Comparison of ENCODE assay signal across 11 cellular contexts in the genomic region with DNA sequence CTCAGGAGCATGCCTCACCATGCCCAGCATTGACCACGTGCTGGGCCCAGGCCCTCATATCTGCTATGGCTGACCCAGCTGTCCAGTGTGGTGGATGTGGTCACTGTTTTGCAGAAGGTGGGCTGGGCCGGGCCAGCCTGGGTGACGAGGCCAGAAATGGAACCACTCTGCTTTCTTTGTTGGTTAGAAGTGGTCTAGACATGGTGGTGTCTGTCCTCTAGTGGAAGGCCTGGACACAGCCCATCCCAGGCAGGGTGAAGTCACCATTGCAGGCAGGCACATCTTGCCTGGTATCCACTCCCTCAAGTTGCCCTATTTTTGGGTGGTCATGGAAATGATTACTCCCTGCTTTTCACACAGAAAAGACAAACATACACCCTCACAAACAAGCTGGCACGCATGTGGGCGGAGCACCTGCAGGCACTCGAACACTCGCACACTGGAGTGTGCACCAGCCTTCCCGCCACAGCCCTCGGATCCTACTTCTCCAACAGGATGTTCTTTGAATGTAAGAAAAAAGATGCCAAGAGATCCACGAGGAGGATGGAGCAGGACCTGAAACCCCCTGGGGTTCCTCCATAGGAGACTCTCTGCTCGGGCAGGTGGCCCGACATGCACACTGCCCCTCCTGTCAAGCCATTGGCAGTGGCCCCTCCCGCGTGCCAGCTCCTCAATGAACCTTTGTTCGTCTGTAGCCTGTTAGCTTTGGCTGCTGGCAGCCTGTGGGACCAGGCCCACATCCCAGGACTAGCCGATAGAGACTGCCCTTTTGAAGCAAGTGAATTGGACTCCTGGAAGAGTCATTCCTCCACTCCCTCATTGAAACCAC. TPM values are rescaled to one million over a fixed set of nuclear protein-coding genes. Genes with fewer than 3 reads are reported as not detected.
DNase-seq lines count a peak whose midpoint lies in the region; ATAC-seq and TF ChIP-seq lines count a peak whose summit lies in the region.
"Had no signal": no experiment of that assay in that cellular context is flagged by ENCODE, and none has a peak within 500 bp of the region (broad histone marks: within the 10 kb centered on the region; RNA-seq: fewer than 3 reads in every experiment).

No MANE protein-coding gene starts in this region.

- no peak overlapping the region for H3K4me3 Mint-ChIP-seq in CD4-positive, alpha-beta T cell
- H3K4me3 Mint-ChIP-seq in neural crest cell = no peak overlapping the region
- H3K4me3 Mint-ChIP-seq in activated CD4-positive, alpha-beta memory T cell treated with anti-CD3 and anti-CD28 coated beads for 36 hours = no peak overlapping the region

- H3K27me3 Mint-ChIP-seq in CD4-positive, alpha-beta T cell = no peaks in the 10 kb centered on the region
- H3K27me3 Mint-ChIP-seq in neural crest cell (ENCODE audit: low read depth) = no peaks in the 10 kb centered on the region
- no peaks in the 10 kb centered on the region for H3K27me3 Mint-ChIP-seq in activated CD4-positive, alpha-beta memory T cell treated with anti-CD3 and anti-CD28 coated beads for 36 hours

- H3K27ac Mint-ChIP-seq in CD4-positive, alpha-beta T cell = peak overlapping the region; percentile 0
- peak overlapping the region; percentile 38 for H3K27ac Mint-ChIP-seq in neural crest cell (ENCODE audit: unreplicated experiment)
- no peak overlapping the region for H3K27ac Mint-ChIP-seq in activated CD4-positive, alpha-beta memory T cell treated with anti-CD3 and anti-CD28 coated beads for 36 hours
- H3K27ac Mint-ChIP-seq: activated naive CD4-positive, alpha-beta T cell treated with anti-CD3 and anti-CD28 coated beads, Interleukin-2, amount 50 U/mL, for 72 hours had no signal

- no peaks in the 10 kb centered on the region for H3K9me3 ChIP-seq in CD4-positive, alpha-beta T cell (ENCODE audit: control insufficient read depth, low read length)
- H3K9me3 ChIP-seq: tibial nerve had no signal

- POLR2A ChIA-PET in CD4-positive, alpha-beta T cell (lab: Charles Lee) = interaction anchor here (0.7 kb wide), 1 partner anchor 49 kb away, joined by 4 read pairs; no protein-coding TSS in a partner anchor
- POLR2A ChIA-PET in activated CD4-positive, alpha-beta memory T cell treated with anti-CD3 and anti-CD28 coated beads for 36 hours (lab: Charles Lee) = no interaction called here

- DNase-seq in CD4-positive, alpha-beta T cell = no peak
- DNase-seq in NCI-H774 (lab: John Stamatoyannopoulos, UW) (peak; percentile 86), fibroblast of the aortic adventitia (ENCODE audit: low read depth) (no peak), neural crest cell (ENCODE audit: low read depth, low spot score) (no peak), kidney glomerular epithelial cell (lab: John Stamatoyannopoulos, UW) (no peak)
- no peak for DNase-seq in activated CD4-positive, alpha-beta memory T cell treated with anti-CD3 and anti-CD28 coated beads for 36 hours
- DNase-seq: stimulated activated CD4-positive, alpha-beta T cell treated with anti-CD3 and anti-CD28 coated beads, Interleukin-12 subunit alpha, Interleukin-12 subunit beta, amount 100 ng/mL, for 4 hours had no signal

- CTCF ChIA-PET in CD4-positive, alpha-beta T cell (lab: Charles Lee) = interaction anchor here (1.6 kb wide), 1 partner anchor 62 kb away, joined by 5 read pairs; no protein-coding TSS in a partner anchor
- CTCF ChIA-PET in activated CD4-positive, alpha-beta memory T cell treated with anti-CD3 and anti-CD28 coated beads for 36 hours (lab: Charles Lee) = interaction anchor here (1.2 to 3.4 kb wide), 3 partner anchors 13 to 63 kb away, joined by 3 to 16 read pairs (median 6); no protein-coding TSS in a partner anchor

- peaks cover 29% of the 10 kb centered on the region for H3K4me1 Mint-ChIP-seq in CD4-positive, alpha-beta T cell (ENCODE audit: low read depth)
- H3K4me1 Mint-ChIP-seq in neural crest cell = peaks cover 27% of the 10 kb centered on the region
- H3K4me1 Mint-ChIP-seq in activated CD4-positive, alpha-beta memory T cell treated with anti-CD3 and anti-CD28 coated beads for 36 hours (ENCODE audit: low read depth) = peaks cover 15% of the 10 kb centered on the region

- no peak overlapping the region for H3K27ac ChIP-seq in CD4-positive, alpha-beta T cell (ENCODE audit: low read depth, low read length)

- no peak for ATAC-seq in CD4-positive, alpha-beta T cell (ENCODE audit: poor library complexity)
- ATAC-seq in GM21825 (IDR thresholded peaks at IDR 0.05; ENCODE audit: unreplicated experiment) (no peak), HG03432 (IDR thresholded peaks at IDR 0.05; ENCODE audit: unreplicated experiment) (no peak)

- H3K36me3 Mint-ChIP-seq in CD4-positive, alpha-beta T cell (ENCODE audit: low read depth) = peaks cover 12% of the 10 kb centered on the region
- no peaks in the 10 kb centered on the region for H3K36me3 Mint-ChIP-seq in neural crest cell (ENCODE audit: low read depth)
- H3K36me3 Mint-ChIP-seq in activated CD4-positive, alpha-beta memory T cell treated with anti-CD3 and anti-CD28 coated beads for 36 hours = no peaks in the 10 kb centered on the region
- H3K36me3 Mint-ChIP-seq: activated naive CD4-positive, alpha-beta T cell treated with anti-CD3 and anti-CD28 coated beads, Interleukin-2, amount 50 U/mL, for 72 hours had no signal

- no peak for TF ChIP-seq CTCF in CD4-positive, alpha-beta T cell (IDR thresholded peaks at IDR 0.05)
- peak; percentile 27 for TF ChIP-seq CTCF in fibroblast of the aortic adventitia (IDR thresholded peaks at IDR 0.05; ENCODE audit: insufficient read depth, low read length)
- TF ChIP-seq CTCF in neural crest cell (conservative IDR thresholded peaks at IDR 0.05) = no peak

- no peaks in the 10 kb centered on the region for H3K27me3 ChIP-seq in CD4-positive, alpha-beta T cell (ENCODE audit: control insufficient read depth, insufficient read depth, low read length)
- H3K27me3 ChIP-seq: tibial nerve had no signal

- no peaks in the 10 kb centered on the region for H3K9me3 Mint-ChIP-seq in CD4-positive, alpha-beta T cell
- H3K9me3 Mint-ChIP-seq in neural crest cell = no peaks in the 10 kb centered on the region
- no peaks in the 10 kb centered on the region for H3K9me3 Mint-ChIP-seq in activated CD4-positive, alpha-beta memory T cell treated with anti-CD3 and anti-CD28 coated beads for 36 hours
- H3K9me3 Mint-ChIP-seq: activated naive CD4-positive, alpha-beta T cell treated with anti-CD3 and anti-CD28 coated beads, Interleukin-2, amount 50 U/mL, for 72 hours had no signal

- no peak overlapping the region for H3K4me3 ChIP-seq in fibroblast of the aortic adventitia (ENCODE audit: low read depth, low read length)
- H3K4me3 ChIP-seq: tibial nerve had no signal

- intact Hi-C loops in CD4-positive, alpha-beta T cell (cut with DNase I, micrococcal nuclease) = no loop called here
- intact Hi-C loops in activated CD4-positive, alpha-beta memory T cell treated with anti-CD3 and anti-CD28 coated beads for 36 hours (cut with micrococcal nuclease) = no loop called here

RNA-seq across cellular contexts. Expression of a gene that starts 38.4 kb away (rescaled TPM):
- total RNA-seq in CD4-positive, alpha-beta T cell = 10 to 100 TPM; 98.0 to 99.3 TPM
- total RNA-seq in fibroblast of the aortic adventitia (ENCODE audit: low replicate concordance) (8.3 and 15.4 TPM in 2 replicates), neural crest cell (39.8 and 44.5 TPM in 2 replicates)
- total RNA-seq in activated CD4-positive, alpha-beta memory T cell treated with anti-CD3 and anti-CD28 coated beads for 36 hours = 10 to 100 TPM; 17.5 to 19.6 TPM

RNA-seq across cellular contexts. Expression of a gene that starts 57.1 kb away (rescaled TPM):
- not detected for total RNA-seq in CD4-positive, alpha-beta T cell
- total RNA-seq in fibroblast of the aortic adventitia (ENCODE audit: low replicate concordance) (not detected in 2 replicates), neural crest cell (not detected in 2 replicates)
- 1 to 10 TPM; 3.8 to 4.0 TPM for total RNA-seq in activated CD4-positive, alpha-beta memory T cell treated with anti-CD3 and anti-CD28 coated beads for 36 hours
- total RNA-seq: tibial nerve had no signal
